31 cellular contexts compared by ENCODE assay signal in the genomic region with DNA sequence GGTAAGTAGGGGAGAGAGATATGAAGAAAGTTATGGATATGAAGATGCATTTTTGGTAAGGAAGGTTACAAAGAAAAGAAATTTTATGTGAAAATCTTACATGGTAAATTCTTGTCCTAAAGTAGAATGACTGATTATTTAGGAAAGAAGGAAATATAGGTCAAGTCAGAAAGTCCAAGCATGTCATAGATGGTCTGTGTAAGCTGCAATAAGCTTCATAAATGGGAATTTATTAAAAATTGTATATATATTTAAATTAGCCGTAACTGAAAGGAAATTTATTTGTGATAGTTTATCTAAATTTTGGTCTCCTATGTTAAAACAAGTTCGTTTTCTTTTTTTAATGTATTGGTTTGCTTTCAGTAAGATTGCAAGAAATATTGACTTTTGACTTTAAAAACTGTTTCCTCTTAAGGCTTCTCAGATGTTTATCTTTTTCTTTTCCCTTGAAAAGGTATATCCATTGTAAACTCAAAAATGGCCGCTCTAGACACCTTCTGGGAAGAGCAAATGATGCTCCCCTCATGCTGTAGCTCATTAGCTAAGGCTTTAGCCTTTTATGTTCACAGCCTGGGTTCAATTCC. TPM values are rescaled to one million over a fixed set of nuclear protein-coding genes. Genes with fewer than 3 reads are reported as not detected.
DNase-seq lines count a peak whose midpoint lies in the region; ATAC-seq and TF ChIP-seq lines count a peak whose summit lies in the region.
"Had no signal": no experiment of that assay in that cellular context is flagged by ENCODE, and none has a peak within 500 bp of the region (broad histone marks: within the 10 kb centered on the region; RNA-seq: fewer than 3 reads in every experiment).

No MANE protein-coding gene starts in this region.

- ATAC-seq in HCT116 = no peak
- no peak for ATAC-seq in PC-3
- ATAC-seq in GM18907 (IDR thresholded peaks at IDR 0.05; ENCODE audit: unreplicated experiment) = no peak
- ATAC-seq in HG02840 (IDR thresholded peaks at IDR 0.05; ENCODE audit: low FRiP score, unreplicated experiment) = no peak
- ATAC-seq: activated CD4-positive, alpha-beta T cell treated with anti-CD3 and anti-CD28 coated beads for 36 hours; activated T-cell treated with anti-CD3 and anti-CD28 coated beads, Interleukin-2, amount 50 U/mL, for 4 hours; stimulated activated naive CD8-positive, alpha-beta T cell treated with anti-CD3 and anti-CD28 coated beads, Interleukin-15, Interleukin-2, amounts not matched to agents 100 U/mL and 50 U/mL, for 24 hours; T-helper 17 cell had no signal

- CTCF ChIA-PET in HCT116 (lab: Charles Lee) = no interaction called here
- CTCF ChIA-PET in PC-3 (lab: Charles Lee) = no interaction called here

- no peak overlapping the region for H3K4me2 ChIP-seq in HCT116 (ENCODE audit: low read length)
- no peak overlapping the region for H3K4me2 ChIP-seq in PC-3 (ENCODE audit: low read length)
- H3K4me2 ChIP-seq in fibroblast of lung (ENCODE audit: extremely low read depth, insufficient read depth, low read length) = no peak overlapping the region
- H3K4me2 ChIP-seq: BLaER1 treated with 17β-estradiol and CSF1 and Interleukin-3, amounts not matched to agents 10 nM and 100 nM; SK-N-SH had no signal

- TF ChIP-seq RAD21 in HCT116 (IDR thresholded peaks at IDR 0.05; ENCODE audit: low read depth) = no peak

- H3K9me3 ChIP-seq in HCT116 (ENCODE audit: control insufficient read depth in 1 of 2, insufficient read depth in 1 of 2, low read depth in 1 of 2, low read length in 2 of 2) (peaks cover 7 to 22% of the 10 kb centered on the region in 2 experiments; a peak in 3 of 4 replicates), PC-3 (ENCODE audit: low read length) (peaks cover 27% of the 10 kb centered on the region; the same call in 1 of the 2 replicates), fibroblast of lung (ENCODE audit: control insufficient read depth, insufficient read depth, low read depth, low read length) (no peaks in the 10 kb centered on the region)
- H3K9me3 ChIP-seq: prostate gland, thoracic aorta, uterus had no signal

- H3K36me3 ChIP-seq in HCT116 (ENCODE audit: control insufficient read depth in 1 of 2, insufficient read depth in 2 of 2, low read length in 2 of 2) (no peaks in the 10 kb centered on the region), PC-3 (ENCODE audit: low read depth, low read length) (peaks cover 3% of the 10 kb centered on the region; the same call in 1 of the 2 replicates), fibroblast of lung (ENCODE audit: control insufficient read depth, insufficient read depth, low read length) (no peaks in the 10 kb centered on the region)
- H3K36me3 ChIP-seq: BLaER1 treated with 17β-estradiol and CSF1 and Interleukin-3, amounts not matched to agents 10 nM and 100 nM; prostate gland; thoracic aorta; uterus had no signal

- no peaks in the 10 kb centered on the region for H3K9me2 ChIP-seq in HCT116 (ENCODE audit: insufficient read depth)
- no peaks in the 10 kb centered on the region for H3K9me2 ChIP-seq in PC-3 (replicated peaks; ENCODE audit: low read length)
- H3K9me2 ChIP-seq: SK-N-SH had no signal

- intact Hi-C loops in HCT116 (cut with micrococcal nuclease) (no loop called here), PC-3 (cut with micrococcal nuclease) (no loop called here)

- H3K27ac ChIP-seq in HCT116 (ENCODE audit: low read depth, low read length) = no peak overlapping the region
- no peak overlapping the region for H3K27ac ChIP-seq in PC-3 (ENCODE audit: low read length)
- H3K27ac ChIP-seq in fibroblast of lung (ENCODE audit: insufficient read depth, low read length) = no peak overlapping the region
- H3K27ac ChIP-seq: BLaER1 treated with 17β-estradiol and CSF1 and Interleukin-3, amounts not matched to agents 10 nM and 100 nM; prostate gland; thoracic aorta; uterus had no signal

- TF ChIP-seq CTCF in HCT116 (IDR thresholded peaks at IDR 0.05 in 2 of 3, conservative IDR thresholded peaks at IDR 0.05 in 1 of 3; ENCODE audit: borderline replicate concordance in 1 of 3, insufficient read depth in 1 of 3, low read depth in 2 of 3, low read length in 2 of 3) (no peak), PC-3 (conservative IDR thresholded peaks at IDR 0.05; ENCODE audit: low read depth, low read length) (no peak), fibroblast of lung (conservative IDR thresholded peaks at IDR 0.05 in 1 of 2, IDR thresholded peaks at IDR 0.05 in 1 of 2; ENCODE audit: low read depth in 1 of 2, low read length in 2 of 2) (no peak)

- H3F3A ChIP-seq in PC-3 (ENCODE audit: low read length, unreplicated experiment) = no peaks in the 10 kb centered on the region

- H3K4me3 ChIP-seq in HCT116 (replicated peaks in 1 of 2; ENCODE audit: low read depth in 1 of 2, low read length in 2 of 2) (no peak overlapping the region), PC-3 (ENCODE audit: low read length) (no peak overlapping the region), fibroblast of lung (replicated peaks in 1 of 4; ENCODE audit: control extremely low read depth in 1 of 4, insufficient read depth in 1 of 4, low read depth in 3 of 4, low read length in 4 of 4) (no peak overlapping the region)
- H3K4me3 ChIP-seq: BLaER1 treated with 17β-estradiol and CSF1 and Interleukin-3, amounts not matched to agents 10 nM and 100 nM; prostate gland; thoracic aorta; uterus had no signal

- POLR2A ChIA-PET in HCT116 (lab: Charles Lee) (no interaction called here), PC-3 (lab: Charles Lee; ENCODE audit: unreplicated experiment) (no interaction called here)

- BruUV-seq in HCT116 (replicated peaks; lab: Mats Ljungman, UMichigan) (no TSS peak), PC-3 (replicated peaks; lab: Mats Ljungman, UMichigan) (no TSS peak)

- no peaks in the 10 kb centered on the region for H3K79me2 ChIP-seq in HCT116 (ENCODE audit: insufficient read depth, low read length)
- H3K79me2 ChIP-seq in PC-3 (ENCODE audit: low read length) = no peaks in the 10 kb centered on the region
- no peaks in the 10 kb centered on the region for H3K79me2 ChIP-seq in fibroblast of lung (ENCODE audit: control insufficient read depth, insufficient read depth, low read length)

- H3K4me1 ChIP-seq in HCT116 (ENCODE audit: control insufficient read depth in 1 of 2, insufficient read depth in 2 of 2, low read length in 2 of 2) = no peaks in the 10 kb centered on the region
- H3K4me1 ChIP-seq in PC-3 (ENCODE audit: insufficient read depth, low read length) = no peaks in the 10 kb centered on the region
- no peaks in the 10 kb centered on the region for H3K4me1 ChIP-seq in fibroblast of lung (ENCODE audit: control insufficient read depth, extremely low read depth, insufficient read depth, low read length)
- H3K4me1 ChIP-seq: BLaER1 treated with 17β-estradiol and CSF1 and Interleukin-3, amounts not matched to agents 10 nM and 100 nM; prostate gland; uterus had no signal

- H4K20me1 ChIP-seq in HCT116 (ENCODE audit: insufficient read depth) (no peaks in the 10 kb centered on the region), PC-3 (ENCODE audit: low read length) (no peaks in the 10 kb centered on the region), fibroblast of lung (ENCODE audit: control insufficient read depth, extremely low read depth, insufficient read depth, low read length) (no peaks in the 10 kb centered on the region)
- H4K20me1 ChIP-seq: BLaER1 treated with 17β-estradiol and CSF1 and Interleukin-3, amounts not matched to agents 10 nM and 100 nM had no signal

- RAD21 ChIA-PET in HCT116 (lab: Charles Lee; ENCODE audit: low non-redundant PET in 1 of 2, low total read pairs in 2 of 2, uncharacterized antibody in 2 of 2, unreplicated experiment in 2 of 2) = no interaction called here

- H3K9ac ChIP-seq in HCT116 (ENCODE audit: low read length) = no peak overlapping the region
- no peak overlapping the region for H3K9ac ChIP-seq in PC-3 (ENCODE audit: low read length)
- no peak overlapping the region for H3K9ac ChIP-seq in fibroblast of lung (ENCODE audit: insufficient read depth, low read length)
- H3K9ac ChIP-seq: BLaER1 treated with 17β-estradiol and CSF1 and Interleukin-3, amounts not matched to agents 10 nM and 100 nM; SK-N-SH had no signal

- DNase-seq in A172 (ENCODE audit: low spot score) (peak; percentile 4), HCT116 (ENCODE audit: low read depth, low spot score) (peak; percentile 19), PC-3 (peak; percentile 4), fibroblast of lung (ENCODE audit: low read depth in 2 of 2) (peak; percentile 6 to 9), H4 (ENCODE audit: low spot score) (no peak), hippocampal formation (lab: John Stamatoyannopoulos, UW) (no peak)
- DNase-seq: activated CD4-positive, alpha-beta T cell treated with anti-CD3 and anti-CD28 coated beads for 36 hours; activated CD8-positive, alpha-beta memory T cell treated with anti-CD3 and anti-CD28 coated beads for 24 hours; activated naive CD4-positive, alpha-beta T cell; activated T-cell treated with anti-CD3 and anti-CD28 coated beads, Interleukin-2, amount 50 U/mL, for 4 hours; COR-L47; effector CD4-positive, alpha-beta T cell; HCEC 1CT; KBM-7; mammary epithelial cell; NCI-H1048; NCI-H2081; NK-92 treated with Interleukin-12 subunit alpha and Interleukin-12 subunit beta, amount 100 ng/mL, for 24 hours; SK-N-SH; stimulated activated CD4-positive, alpha-beta T cell treated with anti-CD3 and anti-CD28 coated beads, Interleukin-15, amount 100 ng/mL, for 24 hours; stimulated activated naive CD8-positive, alpha-beta T cell treated with anti-CD3 and anti-CD28 coated beads, Interleukin-15, Interleukin-2, amounts not matched to agents 100 U/mL and 50 U/mL, for 24 hours; T-helper 17 cell; uterus had no signal

- H2AFZ ChIP-seq in HCT116 (ENCODE audit: low read depth, low read length, poor library complexity, severe bottlenecking) (no peak overlapping the region), PC-3 (ENCODE audit: low read length) (no peak overlapping the region), fibroblast of lung (ENCODE audit: low read length) (no peak overlapping the region)

- no peaks in the 10 kb centered on the region for H3K27me3 ChIP-seq in HCT116 (ENCODE audit: insufficient read depth, low read length)
- no peaks in the 10 kb centered on the region for H3K27me3 ChIP-seq in PC-3 (ENCODE audit: low read length)
- H3K27me3 ChIP-seq in fibroblast of lung (ENCODE audit: control insufficient read depth, insufficient read depth, low read length) = no peaks in the 10 kb centered on the region
- H3K27me3 ChIP-seq: BLaER1 treated with 17β-estradiol and CSF1 and Interleukin-3, amounts not matched to agents 10 nM and 100 nM; uterus had no signal

- TF ChIP-seq POLR2A in HCT116 (IDR thresholded peaks at IDR 0.05; ENCODE audit: borderline replicate concordance, extremely low read depth, insufficient read depth, insufficient read length) = no peak

RNA-seq across cellular contexts. Expression of gene HAPLN1, which starts 46.8 kb away (rescaled TPM):
- 35.6 and 62.6 TPM in 2 replicates for total RNA-seq in A172 (2014; rRNA removed; shearing (Covaris generic))
- total RNA-seq in HCT116 (2021; ENCODE audit: unreplicated experiment) = 0.05 TPM
- 0.09 TPM in 1 of 2 replicates, not detected in the other for polyA plus RNA-seq in HCT116 (2012)
- 7.8 and 11.2 TPM in 2 replicates for total RNA-seq in PC-3 (2014; rRNA removed)
- total RNA-seq in fibroblast of lung = 0.17 TPM in 1 of 2 replicates, not detected in the other
- 0.44 and 7.7 TPM in 2 replicates for polyA plus RNA-seq in fibroblast of lung
- polyA plus RNA-seq in fibroblast of lung (2012) = 0.24 and 2.4 TPM in 2 replicates
- polyA minus RNA-seq in fibroblast of lung (ENCODE audit: low replicate concordance) = 4.6 TPM in 1 of 2 replicates, not detected in the other
- 4.5 and 6.5 TPM in 2 replicates for total RNA-seq in H4 (2014; rRNA removed; shearing (Covaris generic))
- total RNA-seq: activated CD4-positive, alpha-beta T cell treated with anti-CD3 and anti-CD28 coated beads for 36 hours; activated T-cell treated with anti-CD3 and anti-CD28 coated beads, Interleukin-2, amount 50 U/mL, for 4 hours; NCI-H460; T-helper 17 cell had no signal
- polyA plus RNA-seq: adipose tissue, AG04450, mammary epithelial cell had no signal

Comparison
In these comparisons a context has a peak if more than half of its experiments do, and no peak if none do; other contexts are left out.
1. DNase-seq: peak in A172 (single experiment), HCT116 (single experiment), PC-3 (single experiment) and fibroblast of lung (2 of 2); none in H4 (single experiment) and hippocampal formation (0 of 2).